Comparison of ENCODE assay signal across 14 cellular contexts in genomic region chr17:13562271-13562800, GRCh38. TPM values are rescaled to one million over a fixed set of nuclear protein-coding genes. Genes with fewer than 3 reads are reported as not detected.
DNase-seq lines count a peak whose midpoint lies in the region; ATAC-seq, FAIRE-seq and TF ChIP-seq lines count a peak whose summit lies in the region.
"Had no signal": no experiment of that assay in that cellular context is flagged by ENCODE, and none has a peak within 500 bp of the region (broad histone marks: within the 10 kb centered on the region; RNA-seq: fewer than 3 reads in every experiment).

No MANE protein-coding gene starts in this region.

- H3K36me3 ChIP-seq in fibroblast of lung (ENCODE audit: control insufficient read depth, insufficient read depth, low read length), result no peaks in the 10 kb centered on the region
- no peaks in the 10 kb centered on the region for H3K36me3 ChIP-seq in trophoblast cell (ENCODE audit: control insufficient read depth in 1 of 2, insufficient read depth in 2 of 2, low read length in 2 of 2)
- H3K36me3 ChIP-seq in kidney (ENCODE audit: control insufficient read depth in 1 of 2, insufficient read depth in 2 of 2, low read length in 2 of 2), result no peaks in the 10 kb centered on the region

- H4K20me1 ChIP-seq in fibroblast of lung (ENCODE audit: control insufficient read depth, extremely low read depth, insufficient read depth, low read length), result no peaks in the 10 kb centered on the region

- H3K79me2 ChIP-seq in fibroblast of lung (ENCODE audit: control insufficient read depth, insufficient read depth, low read length), result peaks cover 28% of the 10 kb centered on the region
- H3K79me2 ChIP-seq in trophoblast cell (ENCODE audit: control insufficient read depth, insufficient read depth, low read length, poor library complexity), result no peaks in the 10 kb centered on the region
- H3K79me2 ChIP-seq: parathyroid adenoma had no signal

- no peak overlapping the region for H2BK5ac ChIP-seq in trophoblast cell (ENCODE audit: low read depth, low read length, poor library complexity)

- H3K4me2 ChIP-seq in fibroblast of lung (ENCODE audit: extremely low read depth, insufficient read depth, low read length) (peak overlapping the region; percentile 81), trophoblast cell (ENCODE audit: low read length) (no peak overlapping the region)

- H2AFZ ChIP-seq in fibroblast of lung (ENCODE audit: low read length), result peak overlapping the region; percentile 60
- no peak overlapping the region for H2AFZ ChIP-seq in trophoblast cell (ENCODE audit: insufficient read depth, low read length, poor library complexity)
- H2AFZ ChIP-seq: parathyroid adenoma had no signal

- WGBS in trophoblast cell (ENCODE audit: extremely low coverage, insufficient coverage, insufficient read length), result no CpG with 5 or more reads among the region's 13 CpGs

- no peak for FAIRE-seq in kidney (lab: Jason Lieb, UNC)

- no peak overlapping the region for H4K91ac ChIP-seq in trophoblast cell (ENCODE audit: low read depth, low read length)

- peaks cover 5% of the 10 kb centered on the region for H3K79me1 ChIP-seq in trophoblast cell (ENCODE audit: low read length)

- ATAC-seq in HG02973 (IDR thresholded peaks at IDR 0.05; ENCODE audit: unreplicated experiment), result no peak
- no peak for ATAC-seq in activated T-cell treated with anti-CD3 and anti-CD28 coated beads, Interleukin-2, amount 50 U/mL, for 4 hours
- ATAC-seq in GM19395 (IDR thresholded peaks at IDR 0.05; ENCODE audit: unreplicated experiment), result no peak
- ATAC-seq: activated T-cell treated with anti-CD3 and anti-CD28 coated beads, Interleukin-2, amount 50 U/mL, for 72 hours had no signal

- H3K27me3 ChIP-seq in fibroblast of lung (ENCODE audit: control insufficient read depth, insufficient read depth, low read length) (no peaks in the 10 kb centered on the region), trophoblast cell (ENCODE audit: insufficient read depth, low read length) (no peaks in the 10 kb centered on the region)

- H4K8ac ChIP-seq in trophoblast cell (ENCODE audit: low read depth, low read length), result no peak overlapping the region

- no peaks in the 10 kb centered on the region for H3K36me3 Mint-ChIP-seq in activated T-cell treated with anti-CD3 and anti-CD28 coated beads, Interleukin-2, amount 50 U/mL, for 4 hours (ENCODE audit: insufficient read depth)

- no peaks in the 10 kb centered on the region for H3K27me3 Mint-ChIP-seq in activated T-cell treated with anti-CD3 and anti-CD28 coated beads, Interleukin-2, amount 50 U/mL, for 4 hours (ENCODE audit: low read depth)
- H3K27me3 Mint-ChIP-seq: dendritic cell treated with granulocyte-macrophage colony-stimulating factor and Interleukin-4, amounts not matched to agents 40 ng/mL and 50 ng/mL, for 4 days had no signal

- no peak overlapping the region for H4K12ac ChIP-seq in trophoblast cell (ENCODE audit: low read depth, low read length)

- no peak overlapping the region for H3K18ac ChIP-seq in trophoblast cell (ENCODE audit: low read length)

- H2BK120ac ChIP-seq in trophoblast cell (ENCODE audit: insufficient read depth, low read length, poor library complexity), result no peak overlapping the region

- H3K4me3 ChIP-seq in GM12864 (ENCODE audit: low read depth, low read length) (no peak overlapping the region), fibroblast of lung (replicated peaks in 1 of 4; ENCODE audit: control extremely low read depth in 1 of 4, insufficient read depth in 1 of 4, low read depth in 3 of 4, low read length in 4 of 4) (peak overlapping the region in 3 of 4 experiments; percentile 19 to 35 (median 25)), trophoblast cell (ENCODE audit: low read depth, low read length) (no peak overlapping the region), kidney (ENCODE audit: low read length in 2 of 2) (no peak overlapping the region)

- DNase-seq in GM12864 (ENCODE audit: low read depth) (peak; percentile 5), RPMI7951 (ENCODE audit: low read depth) (peak; percentile 95), fibroblast of lung (ENCODE audit: low read depth in 2 of 2) (peak; percentile 46 to 95), trophoblast cell (peak in 1 of 2 donors; percentile 61), kidney (no peak)
- DNase-seq in activated T-cell treated with anti-CD3 and anti-CD28 coated beads, Interleukin-2, amount 50 U/mL, for 4 hours, result no peak
- DNase-seq: activated T-cell treated with anti-CD3 and anti-CD28 coated beads, Interleukin-2, amount 50 U/mL, for 72 hours; DMS79 treated with DMSO at 0.1 percent for 48 hours; NCI-H146 had no signal

- H2AK5ac ChIP-seq in trophoblast cell (ENCODE audit: low read length), result no peak overlapping the region

- peaks cover 9% of the 10 kb centered on the region for H3K4me1 Mint-ChIP-seq in activated T-cell treated with anti-CD3 and anti-CD28 coated beads, Interleukin-2, amount 50 U/mL, for 4 hours (ENCODE audit: low read depth)

- H3K4me1 ChIP-seq in fibroblast of lung (ENCODE audit: control insufficient read depth, extremely low read depth, insufficient read depth, low read length) (peaks cover 14% of the 10 kb centered on the region), trophoblast cell (ENCODE audit: control insufficient read depth in 1 of 2, insufficient read depth in 2 of 2, low read length in 2 of 2) (peaks cover 10 to 18% of the 10 kb centered on the region in 2 experiments), kidney (ENCODE audit: control insufficient read depth in 1 of 2, insufficient read depth in 1 of 2, low read depth in 1 of 2, low read length in 2 of 2) (no peaks in the 10 kb centered on the region)
- H3K4me1 ChIP-seq: parathyroid adenoma had no signal

- intact Hi-C loops in kidney (cut with DNase I), result no loop called here

- H3K9me3 ChIP-seq in fibroblast of lung (ENCODE audit: control insufficient read depth, insufficient read depth, low read depth, low read length), result no peaks in the 10 kb centered on the region
- H3K9me3 ChIP-seq in trophoblast cell (ENCODE audit: insufficient read depth, low read depth, low read length), result no peaks in the 10 kb centered on the region
- peaks cover under 1 to 1% of the 10 kb centered on the region in 2 donors for H3K9me3 ChIP-seq in kidney (ENCODE audit: control insufficient read depth in 1 of 2, low read length in 2 of 2)

- TF ChIP-seq CTCF in GM12864 (IDR thresholded peaks at IDR 0.05; ENCODE audit: low read depth, low read length, missing control alignments) (no peak), fibroblast of lung (conservative IDR thresholded peaks at IDR 0.05 in 1 of 2, IDR thresholded peaks at IDR 0.05 in 1 of 2; ENCODE audit: low read depth in 1 of 2, low read length in 2 of 2) (no peak), kidney (IDR thresholded peaks at IDR 0.05; ENCODE audit: borderline replicate concordance, extremely low read depth, insufficient read depth) (no peak)

- no peak overlapping the region for H2BK12ac ChIP-seq in trophoblast cell (ENCODE audit: low read length)

- H3K23ac ChIP-seq in trophoblast cell (ENCODE audit: low read length), result no peak overlapping the region

- peak overlapping the region; percentile 39 for H3K9ac ChIP-seq in fibroblast of lung (ENCODE audit: insufficient read depth, low read length)
- H3K9ac ChIP-seq in trophoblast cell (ENCODE audit: low read length), result no peak overlapping the region
- no peak overlapping the region for H3K9ac ChIP-seq in kidney (ENCODE audit: low read length in 2 of 2)
- H3K9ac ChIP-seq: parathyroid adenoma had no signal

- H3K4ac ChIP-seq in trophoblast cell (ENCODE audit: low read depth, low read length), result no peak overlapping the region

- H3K9me3 Mint-ChIP-seq in activated T-cell treated with anti-CD3 and anti-CD28 coated beads, Interleukin-2, amount 50 U/mL, for 4 hours, result no peaks in the 10 kb centered on the region
- H3K9me3 Mint-ChIP-seq: activated T-cell treated with anti-CD3 and anti-CD28 coated beads, Interleukin-2, amount 50 U/mL, for 72 hours had no signal

- no peak overlapping the region for H3K14ac ChIP-seq in trophoblast cell (ENCODE audit: low read length)

- peak overlapping the region; percentile 89 for H3K27ac ChIP-seq in fibroblast of lung (ENCODE audit: insufficient read depth, low read length)
- H3K27ac ChIP-seq in trophoblast cell (ENCODE audit: low read depth, low read length), result peak overlapping the region; percentile 48
- no peak overlapping the region for H3K27ac ChIP-seq in kidney (ENCODE audit: low read depth in 2 of 2, low read length in 2 of 2)
- H3K27ac ChIP-seq: HL-60, parathyroid adenoma had no signal

- no peak overlapping the region for H3K4me3 Mint-ChIP-seq in activated T-cell treated with anti-CD3 and anti-CD28 coated beads, Interleukin-2, amount 50 U/mL, for 4 hours
- H3K4me3 Mint-ChIP-seq: activated T-cell treated with anti-CD3 and anti-CD28 coated beads, Interleukin-2, amount 50 U/mL, for 72 hours; dendritic cell treated with granulocyte-macrophage colony-stimulating factor and Interleukin-4, amounts not matched to agents 40 ng/mL and 50 ng/mL, for 4 days had no signal

RNA-seq across cellular contexts. Expression of gene HS3ST3A1, which starts 39.4 kb away (rescaled TPM):
- total RNA-seq in RPMI7951 (2014; rRNA removed; shearing (Covaris generic)), result 14.7 and 14.9 TPM in 2 replicates
- total RNA-seq in fibroblast of lung, result 28.5 and 48.7 TPM in 2 replicates
- 2.4 and 13.1 TPM in 2 replicates for polyA plus RNA-seq in fibroblast of lung
- 3.3 and 25.2 TPM in 2 replicates for polyA plus RNA-seq in fibroblast of lung (2012)
- 1.2 and 4.0 TPM in 2 replicates for polyA minus RNA-seq in fibroblast of lung (ENCODE audit: low replicate concordance)
- 9.2 and 9.9 TPM in 2 replicates for polyA plus RNA-seq in trophoblast cell (2013)
- 2.2 TPM for total RNA-seq in kidney
- polyA plus RNA-seq in kidney (ENCODE audit: insufficient read depth, low read depth, low replicate concordance), result 1.2 TPM
- total RNA-seq in activated T-cell treated with anti-CD3 and anti-CD28 coated beads, Interleukin-2, amount 50 U/mL, for 4 hours, result under 1 TPM in 1 of 3 donors, not detected in 2; 0.27 TPM

Comparison
In these comparisons a context has a peak if more than half of its experiments do, and no peak if none do; other contexts are left out.
1. DNase-seq: peak in GM12864 (single experiment), RPMI7951 (single experiment) and fibroblast of lung (2 of 2); none in kidney (single experiment) and activated T-cell treated with anti-CD3 and anti-CD28 coated beads, Interleukin-2, amount 50 U/mL, for 4 hours (single experiment).
2. H3K4me3 ChIP-seq: peak in fibroblast of lung (3 of 4); none in GM12864 (single experiment), trophoblast cell (single experiment) and kidney (0 of 2).
3. H3K27ac ChIP-seq: peak in fibroblast of lung (single experiment) and trophoblast cell (single experiment); none in kidney (0 of 2).